ENCODE assay signal across 12 cellular contexts in genomic region chr13:60134376-60134775, GRCh38.
DNase-seq lines count a peak whose midpoint lies in the region; ATAC-seq and TF ChIP-seq lines count a peak whose summit lies in the region.
"Had no signal": no experiment of that assay in that cellular context is flagged by ENCODE, and none has a peak within 500 bp of the region (broad histone marks: within the 10 kb centered on the region; RNA-seq: fewer than 3 reads in every experiment).

No MANE protein-coding gene starts in this region.

- no peaks in the 10 kb centered on the region for H3K27me3 ChIP-seq in GM06990 (replicated peaks; ENCODE audit: control insufficient read depth, insufficient read depth, low read length)

- peak; percentile 66 for ATAC-seq in GM21367 (IDR thresholded peaks at IDR 0.05; ENCODE audit: unreplicated experiment)

- no peaks in the 10 kb centered on the region for H3K36me3 ChIP-seq in GM06990 (ENCODE audit: control insufficient read depth, insufficient read depth, low read length)

- no peak for DNase-seq in GM06990 (ENCODE audit: extremely low read depth, insufficient read length)
- peak; percentile 34 for DNase-seq in OCI-M1 (lab: John Stamatoyannopoulos, UW)
- DNase-seq in iPS-NIHi11 (ENCODE audit: low spot score): peak; percentile 29
- no peak for DNase-seq in NCI-H2196 treated with DMSO at 0.1 percent for 48 hours (lab: John Stamatoyannopoulos, UW; ENCODE audit: unreplicated experiment)
- no peak for DNase-seq in DMS53 treated with DMSO at 0.1 percent for 48 hours (lab: John Stamatoyannopoulos, UW; ENCODE audit: unreplicated experiment)
- no peak for DNase-seq in NCI-H526 treated with DMSO at 0.1 percent for 48 hours (lab: John Stamatoyannopoulos, UW)
- no peak for DNase-seq in medulla oblongata (ENCODE audit: extremely low spot score)
- DNase-seq: EL, NCI-H524, T-helper 9 cell had no signal

- no peak overlapping the region for H3K4me3 ChIP-seq in GM06990 (replicated peaks; ENCODE audit: low read depth, low read length)
- H3K4me3 ChIP-seq: smooth muscle cell had no signal

- TF ChIP-seq CTCF in GM06990 (IDR thresholded peaks at IDR 0.05; ENCODE audit: insufficient read depth, low read length, poor library complexity, severe bottlenecking): peak; percentile 18

Comparison
In these comparisons a context has a peak if more than half of its experiments do, and no peak if none do; other contexts are left out.
1. DNase-seq: peak in OCI-M1 (single experiment) and iPS-NIHi11 (single experiment); none in GM06990 (single experiment), NCI-H2196 treated with DMSO at 0.1 percent for 48 hours (single experiment), DMS53 treated with DMSO at 0.1 percent for 48 hours (single experiment), NCI-H526 treated with DMSO at 0.1 percent for 48 hours (single experiment) and medulla oblongata (single experiment).